Comparison of ENCODE assay signal across 11 cellular contexts in genomic region chr1:42937836-42938595, GRCh38. TPM values are rescaled to one million over a fixed set of nuclear protein-coding genes. Genes with fewer than 3 reads are reported as not detected.
DNase-seq lines count a peak whose midpoint lies in the region; ATAC-seq, FAIRE-seq and TF ChIP-seq lines count a peak whose summit lies in the region.
"Had no signal": no experiment of that assay in that cellular context is flagged by ENCODE, and none has a peak within 500 bp of the region (broad histone marks: within the 10 kb centered on the region; RNA-seq: fewer than 3 reads in every experiment).

No MANE protein-coding gene starts in this region.

- H3K9me3 ChIP-seq in mucosa of rectum (ENCODE audit: control insufficient read depth in 2 of 2, low read length in 2 of 2) (no peaks in the 10 kb centered on the region), uterus (no peaks in the 10 kb centered on the region), right cardiac atrium (ENCODE audit: control insufficient read depth, low read length) (no peaks in the 10 kb centered on the region)
- H3K9me3 ChIP-seq: ascending aorta had no signal

- no peak overlapping the region for H3K4me3 Mint-ChIP-seq in activated T-helper 2 cell treated with anti-CD3 and anti-CD28 coated beads, Interferon-gamma antibody, Interleukin-2, Interleukin-4, amounts not matched to agents 10 μg/mL and 5 μg/mL and 100 μg/mL, durations not matched to agents 14 hours and 24 hours and 36 hours (ENCODE audit: low read depth)

- peaks cover 64% of the 10 kb centered on the region for H3K79me2 ChIP-seq in ACC112 (ENCODE audit: control insufficient read depth, insufficient read depth, low read length, unreplicated experiment)

- WGBS in right cardiac atrium: 89% methylated on average over 6 of the region's 6 CpGs

- TF ChIP-seq POLR2A in H54 (IDR thresholded peaks at IDR 0.05; ENCODE audit: low read depth, low read length): no peak
- TF ChIP-seq POLR2A in uterus (IDR thresholded peaks at IDR 0.05): no peak

- intact Hi-C loops in activated T-helper 2 cell treated with anti-CD3 and anti-CD28 coated beads, Interferon-gamma antibody, Interleukin-2, Interleukin-4, amounts not matched to agents 10 μg/mL and 5 μg/mL and 100 μg/mL, durations not matched to agents 14 hours and 24 hours and 36 hours (cut with micrococcal nuclease): no loop called here
- intact Hi-C loops in uterus (cut with DNase I; ENCODE audit: low total_unique reads): no loop called here
- intact Hi-C loops in right cardiac atrium (cut with DNase I): no loop called here

- H3K9ac ChIP-seq in mucosa of rectum (ENCODE audit: low read depth in 1 of 2, low read length in 2 of 2): peak overlapping the region in 1 of 2 donors; percentile 62

- H3K4me1 Mint-ChIP-seq in activated T-helper 2 cell treated with anti-CD3 and anti-CD28 coated beads, Interferon-gamma antibody, Interleukin-2, Interleukin-4, amounts not matched to agents 10 μg/mL and 5 μg/mL and 100 μg/mL, durations not matched to agents 14 hours and 24 hours and 36 hours (ENCODE audit: low read depth): peaks cover 90% of the 10 kb centered on the region

- DNase-seq in HT1080 (ENCODE audit: low read depth) (peak; percentile 58), H54 (ENCODE audit: insufficient read length, low spot score) (no peak), uterus (no peak), NCI-H1105 treated with DMSO at 0.1 percent for 48 hours (lab: John Stamatoyannopoulos, UW) (no peak), right cardiac atrium (no peak)
- no peak for DNase-seq in activated T-helper 2 cell treated with anti-CD3 and anti-CD28 coated beads, Interferon-gamma antibody, Interleukin-2, Interleukin-4, amounts not matched to agents 10 μg/mL and 5 μg/mL and 100 μg/mL, durations not matched to agents 14 hours and 24 hours and 36 hours (ENCODE audit: low spot score)
- DNase-seq: DND-41 had no signal

- peak overlapping the region; percentile 99 for H3K27ac ChIP-seq in ACC112 (ENCODE audit: low read depth, low read length)
- H3K27ac ChIP-seq in mucosa of rectum (ENCODE audit: low read depth in 2 of 2, low read length in 2 of 2): peak overlapping the region; percentile 85 to 87
- H3K27ac ChIP-seq in uterus: no peak overlapping the region
- H3K27ac ChIP-seq in right cardiac atrium (ENCODE audit: low read length): no peak overlapping the region
- H3K27ac ChIP-seq: SK-N-MC had no signal

- no peak for ATAC-seq in right cardiac atrium

- peak overlapping the region; percentile 87 for H3K27ac Mint-ChIP-seq in activated T-helper 2 cell treated with anti-CD3 and anti-CD28 coated beads, Interferon-gamma antibody, Interleukin-2, Interleukin-4, amounts not matched to agents 10 μg/mL and 5 μg/mL and 100 μg/mL, durations not matched to agents 14 hours and 24 hours and 36 hours

- no peaks in the 10 kb centered on the region for H3K9me3 Mint-ChIP-seq in activated T-helper 2 cell treated with anti-CD3 and anti-CD28 coated beads, Interferon-gamma antibody, Interleukin-2, Interleukin-4, amounts not matched to agents 10 μg/mL and 5 μg/mL and 100 μg/mL, durations not matched to agents 14 hours and 24 hours and 36 hours

- peaks cover 91% of the 10 kb centered on the region for H3K36me3 Mint-ChIP-seq in activated T-helper 2 cell treated with anti-CD3 and anti-CD28 coated beads, Interferon-gamma antibody, Interleukin-2, Interleukin-4, amounts not matched to agents 10 μg/mL and 5 μg/mL and 100 μg/mL, durations not matched to agents 14 hours and 24 hours and 36 hours (ENCODE audit: low read depth)

- H3K4me1 ChIP-seq in ACC112 (ENCODE audit: control insufficient read depth, insufficient read depth, low read length, unreplicated experiment): peaks cover 78% of the 10 kb centered on the region
- peaks cover 73 to 96% of the 10 kb centered on the region in 2 donors for H3K4me1 ChIP-seq in mucosa of rectum (ENCODE audit: control insufficient read depth in 2 of 2, insufficient read depth in 2 of 2, low read length in 2 of 2)
- H3K4me1 ChIP-seq in uterus: peaks cover 0 to 8% of the 10 kb centered on the region in 2 donors
- peaks cover 23% of the 10 kb centered on the region for H3K4me1 ChIP-seq in right cardiac atrium (ENCODE audit: control insufficient read depth, insufficient read depth, low read length)

- no peak for FAIRE-seq in H54 (lab: Jason Lieb, UNC)

- no peak overlapping the region for H3K4me3 ChIP-seq in ACC112 (ENCODE audit: low read depth, low read length)
- peak overlapping the region in 1 of 2 donors; percentile 28 for H3K4me3 ChIP-seq in mucosa of rectum (ENCODE audit: low read length in 2 of 2)
- no peak overlapping the region for H3K4me3 ChIP-seq in uterus
- H3K4me3 ChIP-seq in right cardiac atrium (ENCODE audit: low read length): no peak overlapping the region
- H3K4me3 ChIP-seq: ascending aorta, SK-N-MC had no signal

- no peak for TF ChIP-seq CTCF in uterus (IDR thresholded peaks at IDR 0.05)

- H3K27me3 Mint-ChIP-seq in activated T-helper 2 cell treated with anti-CD3 and anti-CD28 coated beads, Interferon-gamma antibody, Interleukin-2, Interleukin-4, amounts not matched to agents 10 μg/mL and 5 μg/mL and 100 μg/mL, durations not matched to agents 14 hours and 24 hours and 36 hours (ENCODE audit: low read depth): no peaks in the 10 kb centered on the region

- no peak overlapping the region for H2AFZ ChIP-seq in ACC112 (ENCODE audit: low read length, unreplicated experiment)

- H3K27me3 ChIP-seq in ACC112 (ENCODE audit: insufficient read depth, low read length) (no peaks in the 10 kb centered on the region), mucosa of rectum (ENCODE audit: control insufficient read depth in 2 of 2, insufficient read depth in 2 of 2, low read length in 2 of 2) (no peaks in the 10 kb centered on the region), uterus (no peaks in the 10 kb centered on the region), right cardiac atrium (ENCODE audit: control insufficient read depth, insufficient read depth) (no peaks in the 10 kb centered on the region)
- H3K27me3 ChIP-seq: ascending aorta had no signal

- H3K36me3 ChIP-seq in ACC112 (ENCODE audit: insufficient read depth, low read length): peaks cover 21% of the 10 kb centered on the region
- H3K36me3 ChIP-seq in mucosa of rectum (ENCODE audit: control insufficient read depth in 2 of 2, insufficient read depth in 2 of 2, low read length in 2 of 2): peaks cover 3 to 6% of the 10 kb centered on the region in 2 donors
- H3K36me3 ChIP-seq in uterus: no peaks in the 10 kb centered on the region

RNA-seq across cellular contexts. Expression of gene SLC2A1, which starts 20.7 kb away (rescaled TPM):
- 166 and 204 TPM in 2 replicates for total RNA-seq in HT1080 (2014; rRNA removed; shearing (Covaris generic))
- 199 and 260 TPM in 2 replicates for polyA plus RNA-seq in HT1080 (2015; cell fraction: cytosol; rRNA removed)
- polyA plus RNA-seq in HT1080 (2015; cell fraction: nucleus; rRNA removed): 463 and 503 TPM in 2 replicates
- 143 and 155 TPM in 2 replicates for total RNA-seq in activated T-helper 2 cell treated with anti-CD3 and anti-CD28 coated beads, Interferon-gamma antibody, Interleukin-2, Interleukin-4, amounts not matched to agents 10 μg/mL and 5 μg/mL and 100 μg/mL, durations not matched to agents 14 hours and 24 hours and 36 hours
- total RNA-seq in uterus (10 to 100 TPM in 3 of 4 donors, 1 to 10 TPM in 1; 4.6 to 76.2 (median 28.2) TPM), right cardiac atrium (10 to 100 TPM in 3 of 4 donors, 1 to 10 TPM in 1; 8.1 to 25.7 (median 15.2) TPM)
- 9.1 TPM for polyA plus RNA-seq in right cardiac atrium

Comparison
In these comparisons a context has a peak if more than half of its experiments do, and no peak if none do; other contexts are left out.
1. H3K27ac ChIP-seq: peak in ACC112 (single experiment) and mucosa of rectum (2 of 2); none in uterus (0 of 2) and right cardiac atrium (single experiment).